1 cellular context compared by ENCODE assay signal in genomic region chr7:5526190-5527037, GRCh38.
TF ChIP-seq lines count a peak whose summit lies in the region.

No MANE protein-coding gene starts in this region.

TF ChIP-seq in GM12878, 131 proteins besides CTCF, POLR2A, EP300 and RAD21 (continued from another document and continues in another):
- peak; percentile 98 for TF ChIP-seq POLR2AphosphoS2 (IDR thresholded peaks at IDR 0.05; ENCODE audit: low read depth, low read length)
- no peak for TF ChIP-seq SIX5 (IDR thresholded peaks at IDR 0.05; ENCODE audit: low read depth, low read length, severe bottlenecking)
- TF ChIP-seq ZZZ3 (IDR thresholded peaks at IDR 0.05; ENCODE audit: control insufficient read depth, insufficient read length, low read depth) = no peak
- TF ChIP-seq SMAD1 (IDR thresholded peaks at IDR 0.05; ENCODE audit: low read depth, partially characterized antibody) = no peak
- peak; percentile 41; the same call in 1 of the 2 replicates for TF ChIP-seq MEF2A (IDR thresholded peaks at IDR 0.05; ENCODE audit: insufficient read depth, low read depth, low read length)
- TF ChIP-seq PML (IDR thresholded peaks at IDR 0.05; ENCODE audit: low read length) = no peak
- peak; percentile 79 for TF ChIP-seq ZBTB4 (CRISPR knock-in tag; IDR thresholded peaks at IDR 0.05)
- TF ChIP-seq CHD4 (IDR thresholded peaks at IDR 0.05) = no peak
- TF ChIP-seq TAF1 (IDR thresholded peaks at IDR 0.05; ENCODE audit: borderline replicate concordance, low read depth, low read length) = no peak; the same call in none of the 2 replicates
- TF ChIP-seq SKIL (IDR thresholded peaks at IDR 0.05; ENCODE audit: low read depth, poor library complexity, severe bottlenecking) = peak; percentile 66
- no peak for TF ChIP-seq SIN3A (IDR thresholded peaks at IDR 0.05; ENCODE audit: low read depth, low read length)
- no peak for TF ChIP-seq RBBP5 (conservative IDR thresholded peaks at IDR 0.05)
- no peak for TF ChIP-seq HDAC6 (IDR thresholded peaks at IDR 0.05; ENCODE audit: unreplicated experiment)
- TF ChIP-seq ELK1 (IDR thresholded peaks at IDR 0.05; ENCODE audit: low read depth, low read length) = no peak; the same call in 1 of the 2 replicates
- no peak for TF ChIP-seq SMARCA5 (IDR thresholded peaks at IDR 0.05)
- TF ChIP-seq RB1 (IDR thresholded peaks at IDR 0.05; ENCODE audit: borderline replicate concordance) = no peak
- TF ChIP-seq BCLAF1 (IDR thresholded peaks at IDR 0.05) = no peak
- TF ChIP-seq E4F1 (IDR thresholded peaks at IDR 0.05; ENCODE audit: borderline replicate concordance, partially characterized antibody) = no peak
- TF ChIP-seq MTA3 (IDR thresholded peaks at IDR 0.05; ENCODE audit: borderline replicate concordance, low read length) = no peak
- no peak for TF ChIP-seq CEBPB (IDR thresholded peaks at IDR 0.05; ENCODE audit: borderline replicate concordance in 1 of 2, low read depth in 2 of 2, low read length in 2 of 2)
- no peak for TF ChIP-seq PKNOX1 (IDR thresholded peaks at IDR 0.05)
- TF ChIP-seq SP1 (IDR thresholded peaks at IDR 0.05; ENCODE audit: low read depth, low read length) = peak; percentile 8
- no peak for TF ChIP-seq EED (IDR thresholded peaks at IDR 0.05; ENCODE audit: low read depth)
- no peak for TF ChIP-seq SUZ12 (IDR thresholded peaks at IDR 0.05; ENCODE audit: unreplicated experiment)
- 0 out of 2 replicates have a peak, but pooled peaks have one; percentile 1 for TF ChIP-seq DPF2 (IDR thresholded peaks at IDR 0.05)
- peak; percentile 83 for TF ChIP-seq POLR2AphosphoS5 (IDR thresholded peaks at IDR 0.05; ENCODE audit: low read length)
- no peak for TF ChIP-seq WRNIP1 (IDR thresholded peaks at IDR 0.05; ENCODE audit: borderline replicate concordance, low read depth, low read length)
- peak; percentile 66; the same call in 1 of the 2 replicates for TF ChIP-seq STAT3 (IDR thresholded peaks at IDR 0.05; ENCODE audit: low read depth, low read length)
- TF ChIP-seq ZNF24 (IDR thresholded peaks at IDR 0.05) = no peak
- no peak for TF ChIP-seq IRF3 (IDR thresholded peaks at IDR 0.05)
- TF ChIP-seq NR2C2 (IDR thresholded peaks at IDR 0.05; ENCODE audit: borderline replicate concordance, control insufficient read depth, insufficient read length, low read depth) = no peak
- TF ChIP-seq BRCA1 (IDR thresholded peaks at IDR 0.05; ENCODE audit: low read depth, low read length) = no peak; the same call in 1 of the 2 replicates
- TF ChIP-seq IKZF1 (conservative IDR thresholded peaks at IDR 0.05) = peak; percentile 72
- no peak for TF ChIP-seq ATF2 (IDR thresholded peaks at IDR 0.05; ENCODE audit: low read length)
- no peak for TF ChIP-seq SREBF1 (IDR thresholded peaks at IDR 0.05; ENCODE audit: low read length)
- 0 out of 2 replicates have a peak, but pooled peaks have one; percentile 55 for TF ChIP-seq RCOR1 (conservative IDR thresholded peaks at IDR 0.05; ENCODE audit: low read depth, low read length)
- TF ChIP-seq YBX1 (IDR thresholded peaks at IDR 0.05) = no peak
- peak; percentile 52; the same call in 1 of the 2 replicates for TF ChIP-seq NKRF (conservative IDR thresholded peaks at IDR 0.05)
- TF ChIP-seq SUPT20H (IDR thresholded peaks at IDR 0.05; ENCODE audit: borderline replicate concordance, control insufficient read depth, low read depth, low read length) = no peak
- TF ChIP-seq E2F4 (IDR thresholded peaks at IDR 0.05; ENCODE audit: low read depth, low read length) = no peak
- TF ChIP-seq TARDBP (IDR thresholded peaks at IDR 0.05; ENCODE audit: borderline replicate concordance) = 0 out of 2 replicates have a peak, but pooled peaks have one; percentile 77
- TF ChIP-seq POU2F2 (IDR thresholded peaks at IDR 0.05; ENCODE audit: borderline replicate concordance, low read depth, low read length) = peak; percentile 94
- TF ChIP-seq LARP7 (IDR thresholded peaks at IDR 0.05) = peak; percentile 18
- 0 out of 2 replicates have a peak, but pooled peaks have one; percentile 23 for TF ChIP-seq ZNF622 (IDR thresholded peaks at IDR 0.05)
- TF ChIP-seq ETV6 (conservative IDR thresholded peaks at IDR 0.05 in 1 of 2, IDR thresholded peaks at IDR 0.05 in 1 of 2; ENCODE audit: borderline replicate concordance in 1 of 2, low read depth in 1 of 2) = no peak
- TF ChIP-seq CHD2 (IDR thresholded peaks at IDR 0.05; ENCODE audit: borderline replicate concordance, low read depth, low read length) = peak; percentile 88
